ENCODE assay signal across 1 cellular context in genomic region chr18:70288171-70288850, GRCh38.
TF ChIP-seq lines count a peak whose summit lies in the region.

No MANE protein-coding gene starts in this region.

TF ChIP-seq in H1, 55 proteins besides CTCF, POLR2A, EP300 and RAD21 (continued from another document):
- TF ChIP-seq ATF2 (IDR thresholded peaks at IDR 0.05; ENCODE audit: low read length) (no peak), ASH2L (IDR thresholded peaks at IDR 0.05; ENCODE audit: low read length) (peak; percentile 83), BACH1 (IDR thresholded peaks at IDR 0.05; ENCODE audit: low read length) (0 out of 2 replicates have a peak, but pooled peaks have one; percentile 8), PHF8 (conservative IDR thresholded peaks at IDR 0.05; ENCODE audit: low read depth, low read length) (peak; percentile 32; the same call in 1 of the 2 replicates), BCL11A (IDR thresholded peaks at IDR 0.05; ENCODE audit: low read depth in 2 of 2, low read length in 2 of 2) (no peak)
